ENCODE assay signal across 33 cellular contexts in genomic region chr6:125140808-125141207, GRCh38.
DNase-seq lines count a peak whose midpoint lies in the region; ATAC-seq and TF ChIP-seq lines count a peak whose summit lies in the region.
"Had no signal": no experiment of that assay in that cellular context is flagged by ENCODE, and none has a peak within 500 bp of the region (broad histone marks: within the 10 kb centered on the region; RNA-seq: fewer than 3 reads in every experiment).

No MANE protein-coding gene starts in this region.

- in situ Hi-C loops in astrocyte of the spinal cord (cut with HindIII; ENCODE audit: low sequenced_read_pairs): no loop called here

- peak overlapping the region; percentile 8 to 14 for H3K27ac ChIP-seq in tibial artery
- H3K27ac ChIP-seq: cardiac muscle cell, epithelial cell of prostate, hepatocyte, left lung, pancreas, skin epidermis, upper lobe of left lung had no signal

- intact Hi-C loops in tibial artery (cut with DNase I; ENCODE audit: low total_unique reads): no loop called here

- DNase-seq in GM03348 (ENCODE audit: low spot score) (peak; percentile 64), astrocyte of the spinal cord (ENCODE audit: low read depth, low spot score) (peak; percentile 57), fibroblast of pulmonary artery (ENCODE audit: low read depth) (peak; percentile 28), tibial artery (no peak), COLO668 (lab: John Stamatoyannopoulos, UW; ENCODE audit: unreplicated experiment) (no peak), globus pallidus (ENCODE audit: low spot score) (no peak)
- DNase-seq: activated CD4-positive, alpha-beta T cell treated with anti-CD3 and anti-CD28 coated beads for 36 hours; activated CD8-positive, alpha-beta memory T cell treated with anti-CD3 and anti-CD28 coated beads, Interleukin-2, amount 50 U/mL, for 48 hours; activated CD8-positive, alpha-beta T cell treated with anti-CD3 and anti-CD28 coated beads for 36 hours; activated naive CD4-positive, alpha-beta T cell treated with anti-CD3 and anti-CD28 coated beads for 36 hours; amniotic stem cell; CD4-positive, alpha-beta T cell; cortex of kidney; DMS 273 treated with DMSO at 0.1 percent for 48 hours; effector memory CD4-positive, alpha-beta T cell; H9; left lung; mesenchymal stem cell; NCI-H1092 treated with DMSO at 0.1 percent for 48 hours; NCI-H1694 treated with DMSO at 0.1 percent for 48 hours; NCI-H446 treated with DMSO at 0.1 percent for 48 hours; NCI-H82; pancreas; retina; stimulated activated naive B cell treated with anti-CD40 and anti-IgM and Interleukin-4, amounts not matched to agents 10 μg/mL and 1 μg/mL and 100 μg/mL, for 72 hours; SW 1271; T-helper 9 cell; upper lobe of left lung had no signal

- TF ChIP-seq CTCF in astrocyte of the spinal cord (IDR thresholded peaks at IDR 0.05; ENCODE audit: low read depth, low read length): no peak
- no peak for TF ChIP-seq CTCF in fibroblast of pulmonary artery (IDR thresholded peaks at IDR 0.05; ENCODE audit: low read length, missing control alignments)
- no peak for TF ChIP-seq CTCF in tibial artery (IDR thresholded peaks at IDR 0.05)

- H3K9me3 ChIP-seq in tibial artery: no peaks in the 10 kb centered on the region
- H3K9me3 ChIP-seq: left lung, pancreas, upper lobe of left lung had no signal

- H3K4me1 ChIP-seq in tibial artery: peaks cover 0 to 28% (median 12%) of the 10 kb centered on the region in 4 donors
- H3K4me1 ChIP-seq: left lung, pancreas, upper lobe of left lung had no signal

- no peaks in the 10 kb centered on the region for H3K36me3 ChIP-seq in tibial artery
- H3K36me3 ChIP-seq: cardiac muscle cell, left lung, pancreas, upper lobe of left lung had no signal

- no peaks in the 10 kb centered on the region for H3K27me3 ChIP-seq in tibial artery
- H3K27me3 ChIP-seq: cardiac muscle cell, hepatocyte, left lung, pancreas, upper lobe of left lung had no signal

- ATAC-seq in HG03521 (IDR thresholded peaks at IDR 0.05; ENCODE audit: unreplicated experiment): no peak
- ATAC-seq: activated CD4-positive, alpha-beta T cell treated with anti-CD3 and anti-CD28 coated beads for 36 hours; activated CD8-positive, alpha-beta T cell treated with anti-CD3 and anti-CD28 coated beads for 36 hours; left lung; pancreas; stimulated activated naive B cell treated with anti-CD40 and anti-IgM and Interleukin-4, amounts not matched to agents 10 μg/mL and 1 μg/mL and 100 μg/mL, for 72 hours had no signal

- H3K4me3 ChIP-seq in astrocyte of the spinal cord (ENCODE audit: low read depth, low read length) (no peak overlapping the region), fibroblast of pulmonary artery (replicated peaks; ENCODE audit: low read depth, low read length) (no peak overlapping the region), tibial artery (no peak overlapping the region)
- H3K4me3 ChIP-seq: cardiac muscle cell, hepatocyte, left lung, pancreas, skin epidermis, upper lobe of left lung had no signal

Comparison
In these comparisons a context has a peak if more than half of its experiments do, and no peak if none do; other contexts are left out.
1. DNase-seq: peak in GM03348 (single experiment), astrocyte of the spinal cord (single experiment) and fibroblast of pulmonary artery (single experiment); none in tibial artery (0 of 2), COLO668 (single experiment) and globus pallidus (single experiment).